1 cellular context compared by ENCODE assay signal in the genomic region with DNA sequence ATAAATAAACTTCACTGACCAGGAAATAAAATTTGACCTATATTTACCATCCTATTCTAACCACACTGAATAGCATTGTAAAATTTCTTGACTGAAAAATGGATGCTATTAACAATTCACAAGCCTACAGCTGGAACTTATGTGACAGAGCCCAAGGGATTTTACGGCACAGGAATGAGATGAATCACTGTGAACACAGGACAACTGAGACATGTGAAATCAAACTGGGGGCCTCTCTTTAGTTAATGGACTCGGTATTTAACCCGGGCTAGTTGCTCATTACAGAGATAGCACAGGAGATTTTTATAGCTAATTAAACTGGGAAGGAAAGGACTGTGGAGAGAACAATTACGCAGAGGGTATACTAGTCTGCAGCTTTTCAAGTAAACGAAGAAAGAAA.
TF ChIP-seq lines count a peak whose summit lies in the region.

No MANE protein-coding gene starts in this region.

TF ChIP-seq in HEK293, 187 proteins besides CTCF, POLR2A, EP300 and RAD21 (continued from another document):
- TF ChIP-seq ZNF211 (tag by site-specific recombination; IDR thresholded peaks at IDR 0.05; ENCODE audit: low read depth) (no peak), HOXD13 (CRISPR knock-in tag; IDR thresholded peaks at IDR 0.05; ENCODE audit: borderline replicate concordance) (no peak), ZNF239 (tag by site-specific recombination; IDR thresholded peaks at IDR 0.05) (no peak), WT1 (tag by site-specific recombination; IDR thresholded peaks at IDR 0.05) (peak; percentile 64; the same call in 1 of the 2 replicates), ZBTB1 (tag by site-specific recombination; IDR thresholded peaks at IDR 0.05) (0 out of 2 replicates have a peak, but pooled peaks have one; percentile 59), ZBTB48 (tag by site-specific recombination; IDR thresholded peaks at IDR 0.05) (no peak), SP2 (tag by site-specific recombination; IDR thresholded peaks at IDR 0.05) (no peak), OSR2 (tag by site-specific recombination; IDR thresholded peaks at IDR 0.05) (peak; percentile 66), ZNF133 (tag by site-specific recombination; IDR thresholded peaks at IDR 0.05) (no peak), ZNF266 (tag by site-specific recombination; IDR thresholded peaks at IDR 0.05; ENCODE audit: low read depth) (no peak), ZBTB17 (tag by site-specific recombination; IDR thresholded peaks at IDR 0.05) (peak; percentile 85), ZNF529 (tag by site-specific recombination; IDR thresholded peaks at IDR 0.05; ENCODE audit: insufficient replicate concordance) (no peak), ZNF654 (tag by site-specific recombination; IDR thresholded peaks at IDR 0.05; ENCODE audit: low read depth) (0 out of 2 replicates have a peak, but pooled peaks have one; percentile 5), ZNF391 (tag by site-specific recombination; IDR thresholded peaks at IDR 0.05; ENCODE audit: borderline replicate concordance, low read depth) (0 out of 2 replicates have a peak, but pooled peaks have one; percentile 33), ZSCAN23 (tag by site-specific recombination; IDR thresholded peaks at IDR 0.05) (no peak), ZIC2 (tag by site-specific recombination; IDR thresholded peaks at IDR 0.05) (no peak), KLF16 (tag by site-specific recombination; IDR thresholded peaks at IDR 0.05) (no peak), ZNF223 (tag by site-specific recombination; IDR thresholded peaks at IDR 0.05) (no peak), ZNF785 (tag by site-specific recombination; IDR thresholded peaks at IDR 0.05) (no peak), ZSCAN30 (tag by site-specific recombination; IDR thresholded peaks at IDR 0.05) (0 out of 2 replicates have a peak, but pooled peaks have one; percentile 58), ZNF626 (tag by site-specific recombination; IDR thresholded peaks at IDR 0.05) (no peak; the same call in 1 of the 2 replicates), SCRT1 (tag by site-specific recombination; IDR thresholded peaks at IDR 0.05; ENCODE audit: borderline replicate concordance) (no peak), ZNF624 (tag by site-specific recombination; IDR thresholded peaks at IDR 0.05) (no peak), ZNF214 (tag by site-specific recombination; IDR thresholded peaks at IDR 0.05; ENCODE audit: borderline replicate concordance) (no peak), ZNF121 (tag by site-specific recombination; IDR thresholded peaks at IDR 0.05) (no peak), YY2 (tag by site-specific recombination; IDR thresholded peaks at IDR 0.05) (no peak)
- TF ChIP-seq, protein P1, sequence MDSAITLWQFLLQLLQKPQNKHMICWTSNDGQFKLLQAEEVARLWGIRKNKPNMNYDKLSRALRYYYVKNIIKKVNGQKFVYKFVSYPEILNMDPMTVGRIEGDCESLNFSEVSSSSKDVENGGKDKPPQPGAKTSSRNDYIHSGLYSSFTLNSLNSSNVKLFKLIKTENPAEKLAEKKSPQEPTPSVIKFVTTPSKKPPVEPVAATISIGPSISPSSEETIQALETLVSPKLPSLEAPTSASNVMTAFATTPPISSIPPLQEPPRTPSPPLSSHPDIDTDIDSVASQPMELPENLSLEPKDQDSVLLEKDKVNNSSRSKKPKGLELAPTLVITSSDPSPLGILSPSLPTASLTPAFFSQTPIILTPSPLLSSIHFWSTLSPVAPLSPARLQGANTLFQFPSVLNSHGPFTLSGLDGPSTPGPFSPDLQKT (IDR thresholded peaks at IDR 0.05; ENCODE audit: borderline replicate concordance, low read depth, low read length): no peak
- TF ChIP-seq, protein P2, sequence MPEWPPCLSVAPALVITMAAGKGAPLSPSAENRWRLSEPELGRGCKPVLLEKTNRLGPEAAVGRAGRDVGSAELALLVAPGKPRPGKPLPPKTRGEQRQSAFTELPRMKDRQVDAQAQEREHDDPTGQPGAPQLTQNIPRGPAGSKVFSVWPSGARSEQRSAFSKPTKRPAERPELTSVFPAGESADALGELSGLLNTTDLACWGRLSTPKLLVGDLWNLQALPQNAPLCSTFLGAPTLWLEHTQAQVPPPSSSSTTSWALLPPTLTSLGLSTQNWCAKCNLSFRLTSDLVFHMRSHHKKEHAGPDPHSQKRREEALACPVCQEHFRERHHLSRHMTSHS (tag by site-specific recombination; IDR thresholded peaks at IDR 0.05): no peak
- TF ChIP-seq, protein P3, sequence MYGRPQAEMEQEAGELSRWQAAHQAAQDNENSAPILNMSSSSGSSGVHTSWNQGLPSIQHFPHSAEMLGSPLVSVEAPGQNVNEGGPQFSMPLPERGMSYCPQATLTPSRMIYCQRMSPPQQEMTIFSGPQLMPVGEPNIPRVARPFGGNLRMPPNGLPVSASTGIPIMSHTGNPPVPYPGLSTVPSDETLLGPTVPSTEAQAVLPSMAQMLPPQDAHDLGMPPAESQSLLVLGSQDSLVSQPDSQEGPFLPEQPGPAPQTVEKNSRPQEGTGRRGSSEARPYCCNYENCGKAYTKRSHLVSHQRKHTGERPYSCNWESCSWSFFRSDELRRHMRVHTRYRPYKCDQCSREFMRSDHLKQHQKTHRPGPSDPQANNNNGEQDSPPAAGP (tag by site-specific recombination; IDR thresholded peaks at IDR 0.05): no peak
- TF ChIP-seq, protein P4, sequence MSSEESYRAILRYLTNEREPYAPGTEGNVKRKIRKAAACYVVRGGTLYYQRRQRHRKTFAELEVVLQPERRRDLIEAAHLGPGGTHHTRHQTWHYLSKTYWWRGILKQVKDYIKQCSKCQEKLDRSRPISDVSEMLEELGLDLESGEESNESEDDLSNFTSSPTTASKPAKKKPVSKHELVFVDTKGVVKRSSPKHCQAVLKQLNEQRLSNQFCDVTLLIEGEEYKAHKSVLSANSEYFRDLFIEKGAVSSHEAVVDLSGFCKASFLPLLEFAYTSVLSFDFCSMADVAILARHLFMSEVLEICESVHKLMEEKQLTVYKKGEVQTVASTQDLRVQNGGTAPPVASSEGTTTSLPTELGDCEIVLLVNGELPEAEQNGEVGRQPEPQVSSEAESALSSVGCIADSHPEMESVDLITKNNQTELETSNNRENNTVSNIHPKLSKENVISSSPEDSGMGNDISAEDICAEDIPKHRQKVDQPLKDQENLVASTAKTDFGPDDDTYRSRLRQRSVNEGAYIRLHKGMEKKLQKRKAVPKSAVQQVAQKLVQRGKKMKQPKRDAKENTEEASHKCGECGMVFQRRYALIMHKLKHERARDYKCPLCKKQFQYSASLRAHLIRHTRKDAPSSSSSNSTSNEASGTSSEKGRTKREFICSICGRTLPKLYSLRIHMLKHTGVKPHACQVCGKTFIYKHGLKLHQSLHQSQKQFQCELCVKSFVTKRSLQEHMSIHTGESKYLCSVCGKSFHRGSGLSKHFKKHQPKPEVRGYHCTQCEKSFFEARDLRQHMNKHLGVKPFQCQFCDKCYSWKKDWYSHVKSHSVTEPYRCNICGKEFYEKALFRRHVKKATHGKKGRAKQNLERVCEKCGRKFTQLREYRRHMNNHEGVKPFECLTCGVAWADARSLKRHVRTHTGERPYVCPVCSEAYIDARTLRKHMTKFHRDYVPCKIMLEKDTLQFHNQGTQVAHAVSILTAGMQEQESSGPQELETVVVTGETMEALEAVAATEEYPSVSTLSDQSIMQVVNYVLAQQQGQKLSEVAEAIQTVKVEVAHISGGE (tag by site-specific recombination; conservative IDR thresholded peaks at IDR 0.05; ENCODE audit: low read depth): no peak
- TF ChIP-seq, protein P5, sequence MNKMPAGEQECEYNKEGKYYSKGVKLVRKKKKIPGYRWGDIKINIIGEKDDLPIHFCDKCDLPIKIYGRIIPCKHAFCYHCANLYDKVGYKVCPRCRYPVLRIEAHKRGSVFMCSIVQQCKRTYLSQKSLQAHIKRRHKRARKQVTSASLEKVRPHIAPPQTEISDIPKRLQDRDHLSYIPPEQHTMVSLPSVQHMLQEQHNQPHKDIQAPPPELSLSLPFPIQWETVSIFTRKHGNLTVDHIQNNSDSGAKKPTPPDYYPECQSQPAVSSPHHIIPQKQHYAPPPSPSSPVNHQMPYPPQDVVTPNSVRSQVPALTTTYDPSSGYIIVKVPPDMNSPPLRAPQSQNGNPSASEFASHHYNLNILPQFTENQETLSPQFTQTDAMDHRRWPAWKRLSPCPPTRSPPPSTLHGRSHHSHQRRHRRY (tag by site-specific recombination; IDR thresholded peaks at IDR 0.05): no peak
- TF ChIP-seq, protein P6, sequence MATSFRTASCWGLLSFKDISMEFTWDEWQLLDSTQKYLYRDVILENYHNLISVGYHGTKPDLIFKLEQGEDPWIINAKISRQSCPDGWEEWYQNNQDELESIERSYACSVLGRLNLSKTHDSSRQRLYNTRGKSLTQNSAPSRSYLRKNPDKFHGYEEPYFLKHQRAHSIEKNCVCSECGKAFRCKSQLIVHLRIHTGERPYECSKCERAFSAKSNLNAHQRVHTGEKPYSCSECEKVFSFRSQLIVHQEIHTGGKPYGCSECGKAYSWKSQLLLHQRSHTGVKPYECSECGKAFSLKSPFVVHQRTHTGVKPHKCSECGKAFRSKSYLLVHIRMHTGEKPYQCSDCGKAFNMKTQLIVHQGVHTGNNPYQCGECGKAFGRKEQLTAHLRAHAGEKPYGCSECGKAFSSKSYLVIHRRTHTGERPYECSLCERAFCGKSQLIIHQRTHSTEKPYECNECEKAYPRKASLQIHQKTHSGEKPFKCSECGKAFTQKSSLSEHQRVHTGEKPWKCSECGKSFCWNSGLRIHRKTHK (tag by site-specific recombination; IDR thresholded peaks at IDR 0.05): no peak
TF ChIP-seq in HEK293: peak in this region for 28.
